20 cellular contexts compared by ENCODE assay signal in the genomic region with DNA sequence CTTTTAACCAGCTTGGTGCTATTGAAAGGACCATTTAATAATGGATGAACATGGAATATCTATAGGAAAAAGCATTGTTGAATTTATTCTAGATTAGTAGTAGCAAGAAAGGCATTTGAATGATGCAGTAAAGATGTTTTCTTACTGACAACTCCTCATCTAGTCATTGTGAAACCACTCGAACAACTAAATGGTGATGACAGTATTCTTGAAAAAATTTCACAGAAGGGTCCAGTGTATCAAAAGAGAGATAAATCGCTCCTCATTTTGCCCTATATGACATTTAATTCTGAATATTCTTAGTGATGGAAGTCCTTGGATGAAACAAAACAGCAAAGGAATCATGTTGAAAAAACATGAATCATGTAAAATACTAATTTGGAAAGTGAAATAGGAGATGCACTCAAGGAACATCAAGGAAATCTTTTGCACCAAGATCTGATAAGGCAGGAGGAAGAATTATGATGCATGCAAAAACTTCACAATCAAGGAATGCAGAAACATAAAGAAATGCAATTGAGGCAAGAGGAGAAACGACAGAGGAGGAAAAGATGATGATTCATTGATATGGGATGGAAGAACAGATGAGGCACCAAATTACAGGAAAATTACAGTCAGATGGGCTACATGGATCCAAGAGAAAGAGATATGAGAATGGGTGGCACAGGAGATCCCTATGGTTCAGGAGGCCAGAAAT.
A peak's percentile ranks its signal among the peaks of the same experiment; 100 is the strongest.
DNase-seq lines count a peak whose midpoint lies in the region; ATAC-seq, FAIRE-seq and TF ChIP-seq lines count a peak whose summit lies in the region.
"Had no signal": no experiment of that assay in that cellular context is flagged by ENCODE, and none has a peak within 500 bp of the region (broad histone marks: within the 10 kb centered on the region; RNA-seq: fewer than 3 reads in every experiment).

No MANE protein-coding gene starts in this region.

- TF ChIP-seq EP300 in H1 (IDR thresholded peaks at IDR 0.05; ENCODE audit: borderline replicate concordance in 1 of 2, low read depth in 2 of 2, low read length in 2 of 2): no peak

- H3K14ac ChIP-seq in H1 (ENCODE audit: insufficient read length): no peak overlapping the region

- H3K4me2 ChIP-seq in H1 (ENCODE audit: insufficient read depth in 1 of 2, low read depth in 2 of 2, low read length in 2 of 2) (no peak overlapping the region), mesendoderm (ENCODE audit: low read length) (no peak overlapping the region)
- H3K4me2 ChIP-seq: PC-9 had no signal

- H3K27ac ChIP-seq in H1 (ENCODE audit: low read depth, low read length) (no peak overlapping the region), mesendoderm (ENCODE audit: low read depth, low read length) (no peak overlapping the region)
- H3K27ac ChIP-seq: C4-2B, PC-9, RWPE1, SK-N-MC had no signal

- H3K79me1 ChIP-seq in H1 (ENCODE audit: low read depth, low read length): no peaks in the 10 kb centered on the region
- H3K79me1 ChIP-seq in mesendoderm (ENCODE audit: low read length): no peaks in the 10 kb centered on the region

- H3K36me3 Mint-ChIP-seq in activated CD4-positive, alpha-beta T cell treated with anti-CD3 and anti-CD28 coated beads, Interleukin-2, amount 10 ng/mL, durations not matched to agents 24 days and 14 days (ENCODE audit: low read depth): no peaks in the 10 kb centered on the region
- H3K36me3 Mint-ChIP-seq in activated CD4-positive, alpha-beta T cell treated with anti-CD3 and anti-CD28 coated beads, Interleukin-2, amount 10 ng/mL, durations not matched to agents 7 days and 5 days (ENCODE audit: low read depth): no peaks in the 10 kb centered on the region

- no peak for DNase-seq in activated CD4-positive, alpha-beta T cell treated with anti-CD3 and anti-CD28 coated beads, Interleukin-2, amount 10 ng/mL, durations not matched to agents 24 days and 14 days
- DNase-seq in activated CD4-positive, alpha-beta T cell treated with anti-CD3 and anti-CD28 coated beads, Interleukin-2, amount 10 ng/mL, durations not matched to agents 7 days and 5 days: no peak
- DNase-seq in EL (peak; percentile 66), HS-5 (ENCODE audit: low read depth) (peak; percentile 35), H1 (ENCODE audit: low read depth in 1 of 2, low spot score in 2 of 2) (no peak), mesendoderm (no peak)
- DNase-seq: 8988T, GF-D8, HCEC 1CT, Kasumi-1, NCI-H1417, NCI-H1694 treated with DMSO at 0.1 percent for 48 hours, NCI-H2081 treated with DMSO at 0.1 percent for 48 hours, NCI-H748 treated with DMSO at 0.1 percent for 48 hours, PC-9, SHP77 treated with DMSO at 0.1 percent for 48 hours had no signal

- H4K5ac ChIP-seq in H1 (ENCODE audit: insufficient read length, low read depth, low read length) (peak overlapping the region; percentile 33), mesendoderm (ENCODE audit: low read length) (no peak overlapping the region)

- H3K9me3 Mint-ChIP-seq in activated CD4-positive, alpha-beta T cell treated with anti-CD3 and anti-CD28 coated beads, Interleukin-2, amount 10 ng/mL, durations not matched to agents 24 days and 14 days: peaks cover 13% of the 10 kb centered on the region
- H3K9me3 Mint-ChIP-seq in activated CD4-positive, alpha-beta T cell treated with anti-CD3 and anti-CD28 coated beads, Interleukin-2, amount 10 ng/mL, durations not matched to agents 7 days and 5 days: no peaks in the 10 kb centered on the region

- peak overlapping the region; percentile 63; the same call in 1 of the 2 replicates for H2BK12ac ChIP-seq in H1 (ENCODE audit: low read depth, low read length)

- peak overlapping the region; percentile 86; the same call in 1 of the 2 replicates for H2BK20ac ChIP-seq in H1 (ENCODE audit: low read length)

- H3K4me3 Mint-ChIP-seq in activated CD4-positive, alpha-beta T cell treated with anti-CD3 and anti-CD28 coated beads, Interleukin-2, amount 10 ng/mL, durations not matched to agents 24 days and 14 days: peak overlapping the region; percentile 11
- no peak overlapping the region for H3K4me3 Mint-ChIP-seq in activated CD4-positive, alpha-beta T cell treated with anti-CD3 and anti-CD28 coated beads, Interleukin-2, amount 10 ng/mL, durations not matched to agents 7 days and 5 days

- H3K79me2 ChIP-seq in H1 (ENCODE audit: control insufficient read depth in 1 of 2, insufficient read depth in 2 of 2, low read length in 2 of 2) (no peaks in the 10 kb centered on the region), mesendoderm (ENCODE audit: control insufficient read depth, insufficient read depth, low read length) (no peaks in the 10 kb centered on the region)

- H3K9ac ChIP-seq in H1 (replicated peaks in 1 of 4; ENCODE audit: extremely low read depth in 1 of 4, low read depth in 3 of 4, low read length in 3 of 4) (no peak overlapping the region), mesendoderm (ENCODE audit: low read length) (no peak overlapping the region)

- POLR2A ChIA-PET in activated CD4-positive, alpha-beta T cell treated with anti-CD3 and anti-CD28 coated beads, Interleukin-2, amount 10 ng/mL, durations not matched to agents 7 days and 5 days (lab: Charles Lee): no interaction called here
- POLR2A ChIA-PET in H1 (lab: Charles Lee; ENCODE audit: partially characterized antibody): interaction anchor here (0.7 kb wide), 1 partner anchor 60 kb away, joined by 3 read pairs; no protein-coding TSS in a partner anchor

- H3K23ac ChIP-seq in H1 (ENCODE audit: insufficient read length): no peak overlapping the region
- no peak overlapping the region for H3K23ac ChIP-seq in mesendoderm (ENCODE audit: low read length)

- no peaks in the 10 kb centered on the region for H3K36me3 ChIP-seq in H1 (ENCODE audit: control insufficient read depth in 2 of 4, insufficient read depth in 4 of 4, low read length in 3 of 4)
- no peaks in the 10 kb centered on the region for H3K36me3 ChIP-seq in mesendoderm (ENCODE audit: control insufficient read depth, insufficient read depth, low read length)

- no peak for FAIRE-seq in H1 (lab: Jason Lieb, UNC)

- H3K4me3 ChIP-seq in H1 (ENCODE audit: extremely low read depth in 1 of 4, insufficient read depth in 2 of 4, low read depth in 3 of 4, low read length in 4 of 4) (no peak overlapping the region), mesendoderm (ENCODE audit: low read length) (no peak overlapping the region)
- H3K4me3 ChIP-seq: PC-9, SK-N-MC had no signal

- WGBS in H1 (ENCODE audit: extremely low coverage in 1 of 2, insufficient coverage in 1 of 2, insufficient read length in 1 of 2, insufficient replicate concordance in 2 of 2, low coverage in 1 of 2, low lambda C conversion rate in 2 of 2, missing lambda C conversion rate in 1 of 2), 2 experiments: 96% methylated on average over 3 of the region's 3 CpGs; no CpG with 5 or more reads in 1 of the 2 experiments
- no CpG with 5 or more reads among the region's 3 CpGs for WGBS in mesendoderm (ENCODE audit: extremely low coverage, insufficient coverage, low lambda C conversion rate)

- no peak overlapping the region for H2AFZ ChIP-seq in H1 (ENCODE audit: low read length)
- H2AFZ ChIP-seq: PC-9 had no signal

- intact Hi-C loops in activated CD4-positive, alpha-beta T cell treated with anti-CD3 and anti-CD28 coated beads, Interleukin-2, amount 10 ng/mL, durations not matched to agents 24 days and 14 days (cut with micrococcal nuclease): loop anchor here (2.0 to 10.0 kb wide), 2 partner anchors 46 to 250 kb away; no protein-coding TSS in a partner anchor

- peak overlapping the region; percentile 28; the same call in 1 of the 2 replicates for H2BK5ac ChIP-seq in H1 (ENCODE audit: low read depth, low read length)
- no peak overlapping the region for H2BK5ac ChIP-seq in mesendoderm (ENCODE audit: low read length)

- CTCF ChIA-PET in activated CD4-positive, alpha-beta T cell treated with anti-CD3 and anti-CD28 coated beads, Interleukin-2, amount 10 ng/mL, durations not matched to agents 7 days and 5 days (lab: Charles Lee): no interaction called here
- CTCF ChIA-PET in H1 (lab: Charles Lee; ENCODE audit: partially characterized antibody): no interaction called here

- H3K9me3 ChIP-seq in H1 (ENCODE audit: insufficient read depth in 2 of 2, low read depth in 1 of 2, low read length in 1 of 2): no peaks in the 10 kb centered on the region

- TF ChIP-seq RAD21 in H1 (IDR thresholded peaks at IDR 0.05 in 1 of 2, conservative IDR thresholded peaks at IDR 0.05 in 1 of 2; ENCODE audit: low read depth in 2 of 2, low read length in 2 of 2): no peak

- no peaks in the 10 kb centered on the region for H4K20me1 ChIP-seq in H1 (replicated peaks in 1 of 2; ENCODE audit: control insufficient read depth in 1 of 2, insufficient read depth in 2 of 2, low read length in 2 of 2)

- H4K91ac ChIP-seq in H1 (replicated peaks; ENCODE audit: insufficient read length, low read length): no peak overlapping the region

- no peak overlapping the region for H4K8ac ChIP-seq in H1 (ENCODE audit: extremely low read depth, insufficient read depth, low read length)
- H4K8ac ChIP-seq in mesendoderm (ENCODE audit: low read depth, low read length): no peak overlapping the region

- H3K18ac ChIP-seq in H1 (ENCODE audit: extremely low read depth, low read length): no peak overlapping the region
- no peak overlapping the region for H3K18ac ChIP-seq in mesendoderm (ENCODE audit: low read length)

- no peak for TF ChIP-seq POLR2A in H1 (IDR thresholded peaks at IDR 0.05; ENCODE audit: control extremely low read depth in 1 of 2, low read depth in 2 of 2, low read length in 2 of 2)

- H3K27me3 ChIP-seq in H1 (replicated peaks in 1 of 4; ENCODE audit: control insufficient read depth in 3 of 4, extremely low read depth in 1 of 4, insufficient read depth in 3 of 4, low read length in 3 of 4): no peaks in the 10 kb centered on the region
- H3K27me3 ChIP-seq in mesendoderm (ENCODE audit: insufficient read depth, low read length, poor library complexity): no peaks in the 10 kb centered on the region

- no peak for TF ChIP-seq CTCF in H1 (IDR thresholded peaks at IDR 0.05; ENCODE audit: control extremely low read depth in 1 of 3, insufficient read depth in 1 of 3, low read depth in 1 of 3, low read length in 3 of 3)

- no peak overlapping the region for H3K27ac Mint-ChIP-seq in activated CD4-positive, alpha-beta T cell treated with anti-CD3 and anti-CD28 coated beads, Interleukin-2, amount 10 ng/mL, durations not matched to agents 24 days and 14 days
- no peak overlapping the region for H3K27ac Mint-ChIP-seq in activated CD4-positive, alpha-beta T cell treated with anti-CD3 and anti-CD28 coated beads, Interleukin-2, amount 10 ng/mL, durations not matched to agents 7 days and 5 days

- no peak for ATAC-seq in GM18870 (IDR thresholded peaks at IDR 0.05; ENCODE audit: unreplicated experiment)

- H3K4me1 ChIP-seq in H1 (replicated peaks in 1 of 4; ENCODE audit: control insufficient read depth in 3 of 4, insufficient read depth in 4 of 4, low read length in 3 of 4) (peaks cover 0 to 8% (median 3%) of the 10 kb centered on the region in 4 experiments; a peak in 4 of 7 replicates), mesendoderm (ENCODE audit: control insufficient read depth, low read depth, low read length) (no peaks in the 10 kb centered on the region)

- H2AK5ac ChIP-seq in H1 (ENCODE audit: low read depth, low read length) (no peak overlapping the region), mesendoderm (ENCODE audit: low read length) (no peak overlapping the region)

- peaks cover 5% of the 10 kb centered on the region for H3K27me3 Mint-ChIP-seq in activated CD4-positive, alpha-beta T cell treated with anti-CD3 and anti-CD28 coated beads, Interleukin-2, amount 10 ng/mL, durations not matched to agents 24 days and 14 days
- peaks cover 4% of the 10 kb centered on the region for H3K27me3 Mint-ChIP-seq in activated CD4-positive, alpha-beta T cell treated with anti-CD3 and anti-CD28 coated beads, Interleukin-2, amount 10 ng/mL, durations not matched to agents 7 days and 5 days

- H2BK120ac ChIP-seq in H1 (replicated peaks; ENCODE audit: low read depth, low read length) (no peak overlapping the region), mesendoderm (ENCODE audit: low read depth, low read length) (no peak overlapping the region)

- no peaks in the 10 kb centered on the region for H3K23me2 ChIP-seq in H1 (ENCODE audit: low read depth, low read length)

- H3K56ac ChIP-seq in H1 (replicated peaks; ENCODE audit: insufficient read length, low read depth, low read length): no peak overlapping the region
- no peak overlapping the region for H3K56ac ChIP-seq in mesendoderm (ENCODE audit: low read length)

- H2BK15ac ChIP-seq in H1 (ENCODE audit: low read length): no peak overlapping the region
- no peak overlapping the region for H2BK15ac ChIP-seq in mesendoderm (replicated peaks; ENCODE audit: low read depth)

- H3K4me1 Mint-ChIP-seq in activated CD4-positive, alpha-beta T cell treated with anti-CD3 and anti-CD28 coated beads, Interleukin-2, amount 10 ng/mL, durations not matched to agents 24 days and 14 days: peaks cover 15% of the 10 kb centered on the region
- H3K4me1 Mint-ChIP-seq in activated CD4-positive, alpha-beta T cell treated with anti-CD3 and anti-CD28 coated beads, Interleukin-2, amount 10 ng/mL, durations not matched to agents 7 days and 5 days: peaks cover 27% of the 10 kb centered on the region

- H3K4ac ChIP-seq in H1 (replicated peaks; ENCODE audit: insufficient read length, low read depth, low read length) (no peak overlapping the region), mesendoderm (ENCODE audit: low read depth, low read length) (no peak overlapping the region)

Comparison
In these comparisons a context has a peak if more than half of its experiments do, and no peak if none do; other contexts are left out.
1. DNase-seq: peak in EL (single experiment) and HS-5 (single experiment); none in activated CD4-positive, alpha-beta T cell treated with anti-CD3 and anti-CD28 coated beads, Interleukin-2, amount 10 ng/mL, durations not matched to agents 24 days and 14 days (single experiment), activated CD4-positive, alpha-beta T cell treated with anti-CD3 and anti-CD28 coated beads, Interleukin-2, amount 10 ng/mL, durations not matched to agents 7 days and 5 days (single experiment), H1 (0 of 2) and mesendoderm (single experiment).